Comparison of ENCODE assay signal across 27 cellular contexts in genomic region chr16:5905935-5906334, GRCh38.
DNase-seq lines count a peak whose midpoint lies in the region; ATAC-seq and TF ChIP-seq lines count a peak whose summit lies in the region.
"Had no signal": no experiment of that assay in that cellular context is flagged by ENCODE, and none has a peak within 500 bp of the region (broad histone marks: within the 10 kb centered on the region; RNA-seq: fewer than 3 reads in every experiment).

No MANE protein-coding gene starts in this region.

- peaks cover 10% of the 10 kb centered on the region for H3K27me3 Mint-ChIP-seq in Calu3 (ENCODE audit: unreplicated experiment)
- H3K27me3 Mint-ChIP-seq: CD4-positive, alpha-beta memory T cell; memory B cell; stimulated activated naive CD8-positive, alpha-beta T cell treated with anti-CD3 and anti-CD28 coated beads, Interleukin-15, Interleukin-2, amounts not matched to agents 100 ng/mL and 50 ng/mL, for 24 hours had no signal

- no peaks in the 10 kb centered on the region for H3K4me1 Mint-ChIP-seq in Calu3 (ENCODE audit: low read depth, unreplicated experiment)
- H3K4me1 Mint-ChIP-seq: activated naive CD8-positive, alpha-beta T cell treated with anti-CD3 and anti-CD28 coated beads for 36 hours; CD4-positive, alpha-beta memory T cell; memory B cell had no signal

- BruUV-seq in Calu3 (replicated peaks; lab: Mats Ljungman, UMichigan): no TSS peak

- H3K4me3 Mint-ChIP-seq in Calu3 (ENCODE audit: low read depth, unreplicated experiment): no peak overlapping the region
- H3K4me3 Mint-ChIP-seq: activated CD8-positive, alpha-beta T cell treated with anti-CD3 and anti-CD28 coated beads, Interleukin-2, amount 10 ng/mL, durations not matched to agents 7 days and 5 days; activated naive CD8-positive, alpha-beta T cell treated with anti-CD3 and anti-CD28 coated beads for 36 hours; CD4-positive, alpha-beta memory T cell; memory B cell; stimulated activated naive CD8-positive, alpha-beta T cell treated with anti-CD3 and anti-CD28 coated beads, Interleukin-15, Interleukin-2, amounts not matched to agents 100 ng/mL and 50 ng/mL, for 24 hours had no signal

- CTCF ChIA-PET in Calu3 (lab: Charles Lee): interaction anchor here (0.8 to 0.9 kb wide), 2 partner anchors 11 to 50 kb away, joined by 6 to 9 read pairs; no protein-coding TSS in a partner anchor

- H3K36me3 ChIP-seq in RWPE2 (ENCODE audit: low read depth) (no peaks in the 10 kb centered on the region), adrenal gland (replicated peaks in 1 of 2) (no peaks in the 10 kb centered on the region)
- H3K36me3 ChIP-seq: vagina had no signal

- no peak overlapping the region for H3K4me3 ChIP-seq in RWPE2 (ENCODE audit: severe bottlenecking)
- no peak overlapping the region for H3K4me3 ChIP-seq in epithelial cell of proximal tubule (ENCODE audit: low read depth, low read length)
- no peak overlapping the region for H3K4me3 ChIP-seq in adrenal gland
- H3K4me3 ChIP-seq: A549, psoas muscle, vagina had no signal

- no peaks in the 10 kb centered on the region for H3K9me3 Mint-ChIP-seq in Calu3 (ENCODE audit: low read depth, unreplicated experiment)
- H3K9me3 Mint-ChIP-seq: activated naive CD8-positive, alpha-beta T cell treated with anti-CD3 and anti-CD28 coated beads for 36 hours; memory B cell had no signal

- H3K27me3 ChIP-seq in RWPE2 (ENCODE audit: insufficient read depth, poor library complexity, severe bottlenecking) (no peaks in the 10 kb centered on the region), adrenal gland (no peaks in the 10 kb centered on the region)
- H3K27me3 ChIP-seq: vagina had no signal

- no peak for TF ChIP-seq POLR2A in adrenal gland (IDR thresholded peaks at IDR 0.05)

- no peaks in the 10 kb centered on the region for H3K4me1 ChIP-seq in RWPE2 (ENCODE audit: insufficient read depth, poor library complexity, severe bottlenecking)
- no peaks in the 10 kb centered on the region for H3K4me1 ChIP-seq in adrenal gland (replicated peaks in 1 of 2)
- H3K4me1 ChIP-seq: A549, psoas muscle, vagina had no signal

- TF ChIP-seq CTCF in Calu3 (IDR thresholded peaks at IDR 0.05; ENCODE audit: unreplicated experiment) (no peak), RWPE2 (IDR thresholded peaks at IDR 0.05; ENCODE audit: poor library complexity, severe bottlenecking) (no peak), epithelial cell of proximal tubule (conservative IDR thresholded peaks at IDR 0.05; ENCODE audit: low read depth, low read length) (no peak), adrenal gland (IDR thresholded peaks at IDR 0.05) (no peak)

- peak overlapping the region; percentile 35 for H3K27ac Mint-ChIP-seq in Calu3 (ENCODE audit: unreplicated experiment)
- H3K27ac Mint-ChIP-seq: activated CD8-positive, alpha-beta T cell treated with anti-CD3 and anti-CD28 coated beads, Interleukin-2, amount 10 ng/mL, durations not matched to agents 7 days and 5 days; activated naive CD8-positive, alpha-beta T cell treated with anti-CD3 and anti-CD28 coated beads for 36 hours; CD4-positive, alpha-beta memory T cell; memory B cell; stimulated activated naive CD8-positive, alpha-beta T cell treated with anti-CD3 and anti-CD28 coated beads, Interleukin-15, Interleukin-2, amounts not matched to agents 100 ng/mL and 50 ng/mL, for 24 hours had no signal

- H3K27ac ChIP-seq in RWPE2 (ENCODE audit: poor library complexity, severe bottlenecking) (peak overlapping the region; percentile 70), adrenal gland (no peak overlapping the region)
- H3K27ac ChIP-seq: A549, KMS-11, psoas muscle, vagina had no signal

- DNase-seq in Calu3 (peak; percentile 39), RWPE2 (ENCODE audit: low spot score) (no peak), epithelial cell of proximal tubule (ENCODE audit: low read depth) (peak; percentile 64), occipital lobe (lab: John Stamatoyannopoulos, UW) (peak; percentile 39), adrenal gland (no peak), NCI-H345 (lab: John Stamatoyannopoulos, UW) (no peak), mesenteric fat pad (ENCODE audit: low spot score) (no peak)
- no peak for DNase-seq in stimulated activated CD4-positive, alpha-beta T cell treated with anti-CD3 and anti-CD28 coated beads, Interleukin-2, amount 100 ng/mL, for 48 hours
- DNase-seq: activated CD4-positive, CD25-positive, alpha-beta regulatory T cell treated with anti-CD3 and anti-CD28 coated beads, Interleukin-2, amount 50 U/mL, for 72 hours; activated CD8-positive, alpha-beta T cell treated with anti-CD3 and anti-CD28 coated beads, Interleukin-2, amount 10 ng/mL, durations not matched to agents 7 days and 5 days; activated naive CD8-positive, alpha-beta T cell treated with anti-CD3 and anti-CD28 coated beads for 36 hours; CD4-positive, alpha-beta memory T cell; cerebellar nuclear complex; DMS 273 treated with DMSO at 0.1 percent for 48 hours; glutamatergic neuron; GOT3; left colon; NCI-H146; NCI-H524 treated with DMSO at 0.1 percent for 48 hours; NK-92 treated with Interleukin-12 subunit alpha and Interleukin-12 subunit beta, amount 100 ng/mL, for 24 hours; psoas muscle; stimulated activated CD4-positive, alpha-beta T cell treated with anti-CD3 and anti-CD28 coated beads, Interleukin-15, amount 100 ng/mL, for 24 hours had no signal

- peak; percentile 79 for ATAC-seq in RWPE2 (ENCODE audit: low read depth)
- ATAC-seq: A549; activated CD8-positive, alpha-beta T cell treated with anti-CD3 and anti-CD28 coated beads, Interleukin-2, amount 10 ng/mL, durations not matched to agents 7 days and 5 days; left colon; psoas muscle had no signal

- intact Hi-C loops in Calu3 (cut with micrococcal nuclease; ENCODE audit: unreplicated experiment) (no loop called here), adrenal gland (cut with DNase I) (no loop called here)

- H3K9me3 ChIP-seq in RWPE2 (ENCODE audit: severe bottlenecking) (no peaks in the 10 kb centered on the region), adrenal gland (replicated peaks in 1 of 3) (no peaks in the 10 kb centered on the region)
- H3K9me3 ChIP-seq: A549, psoas muscle, vagina had no signal

- 60 to 84% (median 75%) methylated on average over 4 of the region's 4 CpGs for WGBS in adrenal gland, 4 donors

- no peaks in the 10 kb centered on the region for H3K36me3 Mint-ChIP-seq in Calu3 (ENCODE audit: insufficient read depth, unreplicated experiment)
- H3K36me3 Mint-ChIP-seq: activated naive CD8-positive, alpha-beta T cell treated with anti-CD3 and anti-CD28 coated beads for 36 hours; CD4-positive, alpha-beta memory T cell; memory B cell had no signal

Comparison
In these comparisons a context has a peak if more than half of its experiments do, and no peak if none do; other contexts are left out.
1. DNase-seq: peak in Calu3 (single experiment), epithelial cell of proximal tubule (single experiment) and occipital lobe (single experiment); none in RWPE2 (single experiment), stimulated activated CD4-positive, alpha-beta T cell treated with anti-CD3 and anti-CD28 coated beads, Interleukin-2, amount 100 ng/mL, for 48 hours (0 of 2), adrenal gland (0 of 7), NCI-H345 (single experiment) and mesenteric fat pad (single experiment).